In genomic region chr11:67056640-67057409, GRCh38 we compare ENCODE assay signal across 1 cellular context.
A peak's percentile ranks its signal among the peaks of the same experiment; 100 is the strongest.
TF ChIP-seq lines count a peak whose summit lies in the region.

A gene with protein sequence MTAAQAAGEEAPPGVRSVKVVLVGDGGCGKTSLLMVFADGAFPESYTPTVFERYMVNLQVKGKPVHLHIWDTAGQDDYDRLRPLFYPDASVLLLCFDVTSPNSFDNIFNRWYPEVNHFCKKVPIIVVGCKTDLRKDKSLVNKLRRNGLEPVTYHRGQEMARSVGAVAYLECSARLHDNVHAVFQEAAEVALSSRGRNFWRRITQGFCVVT (plus strand): TSS chr11:67056847. CDS start chr11:67056903, 56 bp downstream.

TF ChIP-seq in HepG2, 621 proteins besides CTCF, POLR2A, EP300 and RAD21 (continued from another document):
- TF ChIP-seq ZBTB46 (CRISPR knock-in tag; IDR thresholded peaks at IDR 0.05; ENCODE audit: borderline replicate concordance) (no peak), FOXJ3 (CRISPR knock-in tag; IDR thresholded peaks at IDR 0.05; ENCODE audit: borderline replicate concordance) (no peak), ZNF564 (CRISPR knock-in tag; IDR thresholded peaks at IDR 0.05) (0 out of 2 replicates have a peak, but pooled peaks have one; percentile 46), FIP1L1 (IDR thresholded peaks at IDR 0.05; ENCODE audit: borderline replicate concordance, insufficient read depth, low read depth, low read length) (no peak), SAP130 (CRISPR knock-in tag; IDR thresholded peaks at IDR 0.05; ENCODE audit: low read depth) (peak; percentile 41), ZNF256 (CRISPR knock-in tag; conservative IDR thresholded peaks at IDR 0.05) (no peak), ZFYVE20 (CRISPR knock-in tag; IDR thresholded peaks at IDR 0.05; ENCODE audit: borderline replicate concordance, low read depth) (no peak), SNAPC2 (CRISPR knock-in tag; IDR thresholded peaks at IDR 0.05) (no peak)
- TF ChIP-seq, protein P1, sequence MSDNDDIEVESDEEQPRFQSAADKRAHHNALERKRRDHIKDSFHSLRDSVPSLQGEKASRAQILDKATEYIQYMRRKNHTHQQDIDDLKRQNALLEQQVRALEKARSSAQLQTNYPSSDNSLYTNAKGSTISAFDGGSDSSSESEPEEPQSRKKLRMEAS (IDR thresholded peaks at IDR 0.05), result peak; percentile 49; the same call in 1 of the 2 replicates
- TF ChIP-seq, protein P2, sequence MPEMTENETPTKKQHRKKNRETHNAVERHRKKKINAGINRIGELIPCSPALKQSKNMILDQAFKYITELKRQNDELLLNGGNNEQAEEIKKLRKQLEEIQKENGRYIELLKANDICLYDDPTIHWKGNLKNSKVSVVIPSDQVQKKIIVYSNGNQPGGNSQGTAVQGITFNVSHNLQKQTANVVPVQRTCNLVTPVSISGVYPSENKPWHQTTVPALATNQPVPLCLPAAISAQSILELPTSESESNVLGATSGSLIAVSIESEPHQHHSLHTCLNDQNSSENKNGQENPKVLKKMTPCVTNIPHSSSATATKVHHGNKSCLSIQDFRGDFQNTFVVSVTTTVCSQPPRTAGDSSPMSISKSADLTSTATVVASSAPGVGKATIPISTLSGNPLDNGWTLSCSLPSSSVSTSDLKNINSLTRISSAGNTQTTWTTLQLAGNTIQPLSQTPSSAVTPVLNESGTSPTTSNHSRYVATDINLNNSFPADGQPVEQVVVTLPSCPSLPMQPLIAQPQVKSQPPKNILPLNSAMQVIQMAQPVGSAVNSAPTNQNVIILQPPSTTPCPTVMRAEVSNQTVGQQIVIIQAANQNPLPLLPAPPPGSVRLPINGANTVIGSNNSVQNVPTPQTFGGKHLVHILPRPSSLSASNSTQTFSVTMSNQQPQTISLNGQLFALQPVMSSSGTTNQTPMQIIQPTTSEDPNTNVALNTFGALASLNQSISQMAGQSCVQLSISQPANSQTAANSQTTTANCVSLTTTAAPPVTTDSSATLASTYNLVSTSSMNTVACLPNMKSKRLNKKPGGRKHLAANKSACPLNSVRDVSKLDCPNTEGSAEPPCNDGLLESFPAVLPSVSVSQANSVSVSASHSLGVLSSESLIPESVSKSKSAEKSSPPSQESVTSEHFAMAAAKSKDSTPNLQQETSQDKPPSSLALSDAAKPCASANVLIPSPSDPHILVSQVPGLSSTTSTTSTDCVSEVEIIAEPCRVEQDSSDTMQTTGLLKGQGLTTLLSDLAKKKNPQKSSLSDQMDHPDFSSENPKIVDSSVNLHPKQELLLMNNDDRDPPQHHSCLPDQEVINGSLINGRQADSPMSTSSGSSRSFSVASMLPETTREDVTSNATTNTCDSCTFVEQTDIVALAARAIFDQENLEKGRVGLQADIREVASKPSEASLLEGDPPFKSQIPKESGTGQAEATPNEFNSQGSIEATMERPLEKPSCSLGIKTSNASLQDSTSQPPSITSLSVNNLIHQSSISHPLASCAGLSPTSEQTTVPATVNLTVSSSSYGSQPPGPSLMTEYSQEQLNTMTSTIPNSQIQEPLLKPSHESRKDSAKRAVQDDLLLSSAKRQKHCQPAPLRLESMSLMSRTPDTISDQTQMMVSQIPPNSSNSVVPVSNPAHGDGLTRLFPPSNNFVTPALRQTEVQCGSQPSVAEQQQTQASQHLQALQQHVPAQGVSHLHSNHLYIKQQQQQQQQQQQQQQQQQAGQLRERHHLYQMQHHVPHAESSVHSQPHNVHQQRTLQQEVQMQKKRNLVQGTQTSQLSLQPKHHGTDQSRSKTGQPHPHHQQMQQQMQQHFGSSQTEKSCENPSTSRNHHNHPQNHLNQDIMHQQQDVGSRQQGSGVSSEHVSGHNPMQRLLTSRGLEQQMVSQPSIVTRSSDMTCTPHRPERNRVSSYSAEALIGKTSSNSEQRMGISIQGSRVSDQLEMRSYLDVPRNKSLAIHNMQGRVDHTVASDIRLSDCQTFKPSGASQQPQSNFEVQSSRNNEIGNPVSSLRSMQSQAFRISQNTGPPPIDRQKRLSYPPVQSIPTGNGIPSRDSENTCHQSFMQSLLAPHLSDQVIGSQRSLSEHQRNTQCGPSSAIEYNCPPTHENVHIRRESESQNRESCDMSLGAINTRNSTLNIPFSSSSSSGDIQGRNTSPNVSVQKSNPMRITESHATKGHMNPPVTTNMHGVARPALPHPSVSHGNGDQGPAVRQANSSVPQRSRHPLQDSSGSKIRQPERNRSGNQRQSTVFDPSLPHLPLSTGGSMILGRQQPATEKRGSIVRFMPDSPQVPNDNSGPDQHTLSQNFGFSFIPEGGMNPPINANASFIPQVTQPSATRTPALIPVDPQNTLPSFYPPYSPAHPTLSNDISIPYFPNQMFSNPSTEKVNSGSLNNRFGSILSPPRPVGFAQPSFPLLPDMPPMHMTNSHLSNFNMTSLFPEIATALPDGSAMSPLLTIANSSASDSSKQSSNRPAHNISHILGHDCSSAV (CRISPR knock-in tag; IDR thresholded peaks at IDR 0.05; ENCODE audit: borderline replicate concordance), result no peak
- TF ChIP-seq, protein P3, sequence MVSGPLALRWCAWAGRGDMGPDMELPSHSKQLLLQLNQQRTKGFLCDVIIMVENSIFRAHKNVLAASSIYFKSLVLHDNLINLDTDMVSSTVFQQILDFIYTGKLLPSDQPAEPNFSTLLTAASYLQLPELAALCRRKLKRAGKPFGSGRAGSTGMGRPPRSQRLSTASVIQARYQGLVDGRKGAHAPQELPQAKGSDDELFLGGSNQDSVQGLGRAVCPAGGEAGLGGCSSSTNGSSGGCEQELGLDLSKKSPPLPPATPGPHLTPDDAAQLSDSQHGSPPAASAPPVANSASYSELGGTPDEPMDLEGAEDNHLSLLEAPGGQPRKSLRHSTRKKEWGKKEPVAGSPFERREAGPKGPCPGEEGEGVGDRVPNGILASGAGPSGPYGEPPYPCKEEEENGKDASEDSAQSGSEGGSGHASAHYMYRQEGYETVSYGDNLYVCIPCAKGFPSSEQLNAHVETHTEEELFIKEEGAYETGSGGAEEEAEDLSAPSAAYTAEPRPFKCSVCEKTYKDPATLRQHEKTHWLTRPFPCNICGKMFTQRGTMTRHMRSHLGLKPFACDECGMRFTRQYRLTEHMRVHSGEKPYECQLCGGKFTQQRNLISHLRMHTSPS (CRISPR knock-in tag; IDR thresholded peaks at IDR 0.05; ENCODE audit: low read depth), result no peak
TF ChIP-seq in HepG2: peak in this region for 66.
